Comparison of ENCODE assay signal across 8 cellular contexts in the genomic region with DNA sequence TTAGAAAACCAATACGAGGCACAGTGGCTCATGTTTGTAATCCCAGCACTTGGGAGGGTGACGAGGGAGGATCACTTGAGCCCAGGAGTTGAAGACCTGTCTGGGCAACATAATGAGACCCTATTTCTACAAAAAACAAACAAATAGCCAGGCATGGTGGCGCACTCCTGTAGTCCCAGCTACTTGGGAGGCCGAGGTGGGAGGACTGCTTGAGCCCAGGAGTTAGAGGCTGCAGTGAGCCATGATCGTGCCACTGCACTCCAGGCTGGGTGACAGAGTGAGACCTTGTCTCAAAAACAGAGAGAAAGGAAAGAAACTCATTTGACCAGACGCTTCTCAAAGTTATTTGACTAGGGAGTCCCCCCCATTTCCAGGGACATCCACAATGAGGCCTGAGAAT. TPM values are rescaled to one million over a fixed set of nuclear protein-coding genes. Genes with fewer than 3 reads are reported as not detected.
DNase-seq lines count a peak whose midpoint lies in the region; ATAC-seq, FAIRE-seq and TF ChIP-seq lines count a peak whose summit lies in the region.
"Not testable (repeated sequence)": the region's sequence is repeated elsewhere in the genome, so short reads cannot be mapped to it uniquely, and the experiment has no call there.

No MANE protein-coding gene starts in this region.

- TF ChIP-seq EP300 in transverse colon (IDR thresholded peaks at IDR 0.05; ENCODE audit: low read depth): not testable (repeated sequence)

- CTCF ChIA-PET in CD4-positive, alpha-beta memory T cell (lab: Charles Lee; ENCODE audit: partially characterized antibody): interaction anchor here (1.2 to 1.7 kb wide), 2 partner anchors 24 to 159 kb away, joined by 5 read pairs; no protein-coding TSS in a partner anchor
- CTCF ChIA-PET in activated CD8-positive, alpha-beta memory T cell treated with anti-CD3 and anti-CD28 coated beads, Interleukin-2, amount 10 ng/mL, durations not matched to agents 7 days and 5 days (lab: Charles Lee): not testable (repeated sequence)
- CTCF ChIA-PET in naive thymus-derived CD4-positive, alpha-beta T cell (lab: Charles Lee): interaction anchor here (1.1 to 2.2 kb wide), 2 partner anchors 14 to 22 kb away, joined by 3 to 6 read pairs; no protein-coding TSS in a partner anchor

- 88 to 93% (median 90%) methylated on average over 6 of the region's 6 CpGs for WGBS in adrenal gland, 4 donors
- WGBS in heart left ventricle, 4 donors: 91 to 93% (median 92%) methylated on average over 6 of the region's 6 CpGs
- 84 to 87% (median 85%) methylated on average over 6 of the region's 6 CpGs for WGBS in small intestine, 3 donors
- 80 to 93% methylated on average over 2 to 6 of the region's 6 CpGs for WGBS in transverse colon (ENCODE audit: low coverage in 1 of 2), 2 donors

- not testable (repeated sequence) for H3K9me3 ChIP-seq in CD4-positive, alpha-beta memory T cell (ENCODE audit: control insufficient read depth in 1 of 2, low read length in 2 of 2); adrenal gland (replicated peaks in 1 of 3); heart left ventricle; naive thymus-derived CD4-positive, alpha-beta T cell (ENCODE audit: control insufficient read depth in 2 of 3, low read length in 3 of 3); small intestine (ENCODE audit: control insufficient read depth, low read depth); transverse colon

- not testable (repeated sequence) for TF ChIP-seq CTCF in adrenal gland (IDR thresholded peaks at IDR 0.05); heart left ventricle (IDR thresholded peaks at IDR 0.05); transverse colon (IDR thresholded peaks at IDR 0.05)

- H3K4me3 Mint-ChIP-seq in CD4-positive, alpha-beta memory T cell: peak overlapping the region in 7 of 8 donors; percentile 21 to 97 (median 57)
- not testable (repeated sequence) for H3K4me3 Mint-ChIP-seq in T-helper 1 cell treated with Interleukin-12 subunit alpha and Interleukin-12 subunit beta and Interleukin-4 antibody, amounts not matched to agents 30 μg/mL and 1 μg/mL, for 36 hours; activated CD8-positive, alpha-beta memory T cell treated with anti-CD3 and anti-CD28 coated beads, Interleukin-2, amount 10 ng/mL, durations not matched to agents 7 days and 5 days
- H3K4me3 Mint-ChIP-seq in naive thymus-derived CD4-positive, alpha-beta T cell: peak overlapping the region; percentile 32 to 88 (median 82)

- not testable (repeated sequence) for DNase-seq in CD4-positive, alpha-beta memory T cell; activated CD8-positive, alpha-beta memory T cell treated with anti-CD3 and anti-CD28 coated beads, Interleukin-2, amount 10 ng/mL, durations not matched to agents 7 days and 5 days; adrenal gland; naive thymus-derived CD4-positive, alpha-beta T cell; small intestine; transverse colon
- DNase-seq in heart left ventricle: peak in 1 of 5 donors; percentile 1

- peaks cover 57 to 100% (median 82%) of the 10 kb centered on the region in 4 donors for H3K4me1 Mint-ChIP-seq in CD4-positive, alpha-beta memory T cell
- H3K4me1 Mint-ChIP-seq in T-helper 1 cell treated with Interleukin-12 subunit alpha and Interleukin-12 subunit beta and Interleukin-4 antibody, amounts not matched to agents 30 μg/mL and 1 μg/mL, for 36 hours (ENCODE audit: low read depth): peaks cover 69% of the 10 kb centered on the region
- peaks cover 77% of the 10 kb centered on the region for H3K4me1 Mint-ChIP-seq in activated CD8-positive, alpha-beta memory T cell treated with anti-CD3 and anti-CD28 coated beads, Interleukin-2, amount 10 ng/mL, durations not matched to agents 7 days and 5 days
- peaks cover 72 to 100% (median 89%) of the 10 kb centered on the region in 7 donors for H3K4me1 Mint-ChIP-seq in naive thymus-derived CD4-positive, alpha-beta T cell

- ATAC-seq in activated CD8-positive, alpha-beta memory T cell treated with anti-CD3 and anti-CD28 coated beads, Interleukin-2, amount 10 ng/mL, durations not matched to agents 7 days and 5 days; heart left ventricle; naive thymus-derived CD4-positive, alpha-beta T cell: not testable (repeated sequence)

- H3K27me3 Mint-ChIP-seq in CD4-positive, alpha-beta memory T cell; T-helper 1 cell treated with Interleukin-12 subunit alpha and Interleukin-12 subunit beta and Interleukin-4 antibody, amounts not matched to agents 30 μg/mL and 1 μg/mL, for 36 hours (ENCODE audit: low read depth); activated CD8-positive, alpha-beta memory T cell treated with anti-CD3 and anti-CD28 coated beads, Interleukin-2, amount 10 ng/mL, durations not matched to agents 7 days and 5 days; naive thymus-derived CD4-positive, alpha-beta T cell: not testable (repeated sequence)

- not testable (repeated sequence) for H3K4me3 ChIP-seq in CD4-positive, alpha-beta memory T cell (ENCODE audit: low read length in 2 of 2); adrenal gland; heart left ventricle; naive thymus-derived CD4-positive, alpha-beta T cell (ENCODE audit: low read length); small intestine (ENCODE audit: low read depth in 1 of 2, low read length in 2 of 2); transverse colon

- POLR2A ChIA-PET in CD4-positive, alpha-beta memory T cell (lab: Charles Lee; ENCODE audit: partially characterized antibody): interaction anchor here (1.4 to 6.0 kb wide), 4 partner anchors 9 to 14 kb away, joined by 5 to 104 read pairs (median 12); partner anchors contain the start of gene RANBP3
- POLR2A ChIA-PET in naive thymus-derived CD4-positive, alpha-beta T cell (lab: Charles Lee): interaction anchor here (2.7 to 5.5 kb wide), 4 partner anchors 12 to 159 kb away, joined by 7 to 89 read pairs (median 49); partner anchors contain the start of genes NDUFA11, RANBP3 and VMAC

- H3K27ac Mint-ChIP-seq in CD4-positive, alpha-beta memory T cell: peak overlapping the region; percentile 89 to 100 (median 99)
- H3K27ac Mint-ChIP-seq in T-helper 1 cell treated with Interleukin-12 subunit alpha and Interleukin-12 subunit beta and Interleukin-4 antibody, amounts not matched to agents 30 μg/mL and 1 μg/mL, for 36 hours: peak overlapping the region; percentile 93
- H3K27ac Mint-ChIP-seq in activated CD8-positive, alpha-beta memory T cell treated with anti-CD3 and anti-CD28 coated beads, Interleukin-2, amount 10 ng/mL, durations not matched to agents 7 days and 5 days: peak overlapping the region; percentile 92
- peak overlapping the region; percentile 95 to 100 (median 99) for H3K27ac Mint-ChIP-seq in naive thymus-derived CD4-positive, alpha-beta T cell

- H3K9me3 Mint-ChIP-seq in CD4-positive, alpha-beta memory T cell; T-helper 1 cell treated with Interleukin-12 subunit alpha and Interleukin-12 subunit beta and Interleukin-4 antibody, amounts not matched to agents 30 μg/mL and 1 μg/mL, for 36 hours; activated CD8-positive, alpha-beta memory T cell treated with anti-CD3 and anti-CD28 coated beads, Interleukin-2, amount 10 ng/mL, durations not matched to agents 7 days and 5 days (ENCODE audit: low read depth); naive thymus-derived CD4-positive, alpha-beta T cell: not testable (repeated sequence)

- H3K36me3 Mint-ChIP-seq in CD4-positive, alpha-beta memory T cell: peaks cover 3 to 20% of the 10 kb centered on the region in 2 donors
- not testable (repeated sequence) for H3K36me3 Mint-ChIP-seq in T-helper 1 cell treated with Interleukin-12 subunit alpha and Interleukin-12 subunit beta and Interleukin-4 antibody, amounts not matched to agents 30 μg/mL and 1 μg/mL, for 36 hours (ENCODE audit: low read depth); activated CD8-positive, alpha-beta memory T cell treated with anti-CD3 and anti-CD28 coated beads, Interleukin-2, amount 10 ng/mL, durations not matched to agents 7 days and 5 days; naive thymus-derived CD4-positive, alpha-beta T cell

- not testable (repeated sequence) for TF ChIP-seq POLR2A in adrenal gland (IDR thresholded peaks at IDR 0.05); heart left ventricle (IDR thresholded peaks at IDR 0.05); transverse colon (IDR thresholded peaks at IDR 0.05)

- peak overlapping the region; percentile 78 for H3K27ac ChIP-seq in CD4-positive, alpha-beta memory T cell (ENCODE audit: low read depth, low read length)
- H3K27ac ChIP-seq in adrenal gland: peak overlapping the region in 3 of 5 donors; percentile 82 to 94 (median 93)
- peak overlapping the region in 7 of 12 donors; percentile 18 to 86 (median 75) for H3K27ac ChIP-seq in heart left ventricle
- peak overlapping the region; percentile 77 for H3K27ac ChIP-seq in naive thymus-derived CD4-positive, alpha-beta T cell (ENCODE audit: low read depth, low read length)
- H3K27ac ChIP-seq in small intestine (ENCODE audit: low read depth in 1 of 2, low read length in 1 of 2): peak overlapping the region; percentile 46 to 92
- peak overlapping the region; percentile 82 to 87 (median 85) for H3K27ac ChIP-seq in transverse colon

- not testable (repeated sequence) for H3K27me3 ChIP-seq in CD4-positive, alpha-beta memory T cell (ENCODE audit: insufficient read depth, low read length); adrenal gland; heart left ventricle; naive thymus-derived CD4-positive, alpha-beta T cell (ENCODE audit: control insufficient read depth in 2 of 2, insufficient read depth in 2 of 2, low read length in 2 of 2); small intestine (ENCODE audit: control insufficient read depth in 2 of 2, insufficient read depth in 2 of 2, low read length in 2 of 2); transverse colon

- not testable (repeated sequence) for H3K36me3 ChIP-seq in CD4-positive, alpha-beta memory T cell (ENCODE audit: insufficient read depth, low read length); adrenal gland (replicated peaks in 1 of 2); naive thymus-derived CD4-positive, alpha-beta T cell (ENCODE audit: control insufficient read depth in 2 of 3, insufficient read depth in 3 of 3, low read length in 3 of 3); small intestine (ENCODE audit: control insufficient read depth in 2 of 2, insufficient read depth in 2 of 2, low read length in 2 of 2); transverse colon
- peaks cover 0 to 15% (median 0%) of the 10 kb centered on the region in 9 donors for H3K36me3 ChIP-seq in heart left ventricle

- FAIRE-seq in small intestine (lab: Jason Lieb, UNC): not testable (repeated sequence)

- peaks cover 97% of the 10 kb centered on the region for H3K4me1 ChIP-seq in CD4-positive, alpha-beta memory T cell (ENCODE audit: insufficient read depth, low read length)
- H3K4me1 ChIP-seq in adrenal gland (replicated peaks in 1 of 2): peaks cover 62 to 86% of the 10 kb centered on the region in 2 donors
- H3K4me1 ChIP-seq in heart left ventricle: peaks cover 23 to 100% (median 85%) of the 10 kb centered on the region in 12 donors
- peaks cover 62 to 91% of the 10 kb centered on the region in 2 donors for H3K4me1 ChIP-seq in naive thymus-derived CD4-positive, alpha-beta T cell (ENCODE audit: control insufficient read depth in 2 of 2, insufficient read depth in 2 of 2, low read length in 2 of 2)
- peaks cover 6 to 19% of the 10 kb centered on the region in 2 donors for H3K4me1 ChIP-seq in small intestine (ENCODE audit: control insufficient read depth in 2 of 2, insufficient read depth in 1 of 2, low read depth in 1 of 2, low read length in 1 of 2)
- peaks cover 52 to 85% (median 72%) of the 10 kb centered on the region in 4 donors for H3K4me1 ChIP-seq in transverse colon

- intact Hi-C loops in CD4-positive, alpha-beta memory T cell (cut with micrococcal nuclease); adrenal gland (cut with DNase I); transverse colon (cut with DNase I; ENCODE audit: low total_unique reads): not testable (repeated sequence)
- intact Hi-C loops in heart left ventricle (cut with DNase I): loop anchor here in 1 of 10 donors (10.0 kb wide), 1 partner anchor 158 kb away; the partner anchor contains the start of gene NRTN
- intact Hi-C loops in naive thymus-derived CD4-positive, alpha-beta T cell (cut with micrococcal nuclease): loop anchor here (2.0 kb wide), 4 partner anchors 14 to 340 kb away; partner anchors contain the start of genes RANBP3 (in 1 of the 2), SAFB (in 1 of the 2) and SAFB2 (in 1 of the 2)

- in situ Hi-C loops in transverse colon (cut with MboI; ENCODE audit: low pct_ligation_motif_present in 1 of 4, low pct_unique_long_range_greater_than_20kb in 1 of 4, low sequenced_read_pairs in 3 of 4): not testable (repeated sequence)

RNA-seq across cellular contexts. Expression of gene RANBP3, which starts 14.7 kb away (rescaled TPM):
- total RNA-seq in CD4-positive, alpha-beta memory T cell: 10 to 100 TPM; 84.1 to 94.9 TPM
- polyA plus RNA-seq in CD4-positive, alpha-beta memory T cell: 10 to 100 TPM in 1 of 2 donors, 1 to 10 TPM in 1; 3.4 to 11.6 TPM
- 100 to 1,000 TPM in 1 of 2 experiments, 10 to 100 TPM in 1; 97.8 to 108 TPM for total RNA-seq in activated CD8-positive, alpha-beta memory T cell treated with anti-CD3 and anti-CD28 coated beads, Interleukin-2, amount 10 ng/mL, durations not matched to agents 7 days and 5 days
- total RNA-seq in adrenal gland (100 to 1,000 TPM in 2 of 8 donors, 10 to 100 TPM in 6; 70.0 to 179 (median 90.0) TPM), heart left ventricle (10 to 100 TPM; 48.9 to 80.7 (median 58.0) TPM), transverse colon (100 to 1,000 TPM in 1 of 4 donors, 10 to 100 TPM in 3; 58.9 to 175 (median 65.0) TPM)
- polyA plus RNA-seq in adrenal gland (100 to 1,000 TPM in 1 of 3 donors, 10 to 100 TPM in 2; 60.9 to 118 (median 62.3) TPM), heart left ventricle (10 to 100 TPM; 29.4 to 59.7 TPM), small intestine (10 to 100 TPM; 23.0 to 43.1 (median 33.5) TPM)
- 100 to 1,000 TPM in 1 of 5 experiments, 10 to 100 TPM in 4; 88.3 to 104 (median 94.0) TPM for total RNA-seq in naive thymus-derived CD4-positive, alpha-beta T cell
- polyA plus RNA-seq in naive thymus-derived CD4-positive, alpha-beta T cell: 10 to 100 TPM in 1 of 2 donors, 1 to 10 TPM in 1; 7.0 to 12.4 TPM

RNA-seq across cellular contexts. Expression of gene CAPS, which starts 49.2 kb away (rescaled TPM):
- 10 to 100 TPM; 65.0 to 68.0 TPM for total RNA-seq in CD4-positive, alpha-beta memory T cell
- 1 to 10 TPM; 1.7 to 4.3 TPM for polyA plus RNA-seq in CD4-positive, alpha-beta memory T cell
- 10 to 100 TPM in 1 of 2 experiments, 1 to 10 TPM in 1; 7.3 to 11.7 TPM for total RNA-seq in activated CD8-positive, alpha-beta memory T cell treated with anti-CD3 and anti-CD28 coated beads, Interleukin-2, amount 10 ng/mL, durations not matched to agents 7 days and 5 days
- 100 to 1,000 TPM in 1 of 8 donors, 10 to 100 TPM in 6, 1 to 10 TPM in 1; 8.8 to 146 (median 19.2) TPM for total RNA-seq in adrenal gland
- polyA plus RNA-seq in adrenal gland: 100 to 1,000 TPM in 1 of 3 donors, 10 to 100 TPM in 1, 1 to 10 TPM in 1; 7.1 to 104 (median 75.9) TPM
- total RNA-seq in heart left ventricle: 1 to 10 TPM; 1.2 to 6.2 (median 3.3) TPM
- 1 to 10 TPM; 2.4 to 4.8 TPM for polyA plus RNA-seq in heart left ventricle
- 10 to 100 TPM; 22.1 to 80.6 (median 58.5) TPM for total RNA-seq in naive thymus-derived CD4-positive, alpha-beta T cell
- 1 to 10 TPM; 1.6 to 4.1 TPM for polyA plus RNA-seq in naive thymus-derived CD4-positive, alpha-beta T cell
- polyA plus RNA-seq in small intestine: 10 to 100 TPM in 2 of 3 donors, 1 to 10 TPM in 1; 8.7 to 22.7 (median 13.2) TPM
- total RNA-seq in transverse colon: 10 to 100 TPM; 24.6 to 57.3 (median 38.0) TPM

RNA-seq across cellular contexts. Expression of gene VMAC, which starts 58.6 kb away (rescaled TPM):
- total RNA-seq in CD4-positive, alpha-beta memory T cell: 10 to 100 TPM; 36.6 to 37.5 TPM
- polyA plus RNA-seq in CD4-positive, alpha-beta memory T cell: 1 to 10 TPM; 5.6 to 6.3 TPM
- total RNA-seq in activated CD8-positive, alpha-beta memory T cell treated with anti-CD3 and anti-CD28 coated beads, Interleukin-2, amount 10 ng/mL, durations not matched to agents 7 days and 5 days: 1 to 10 TPM; 5.1 to 7.0 TPM
- total RNA-seq in adrenal gland: 10 to 100 TPM in 3 of 8 donors, 1 to 10 TPM in 5; 5.0 to 14.4 (median 8.8) TPM
- polyA plus RNA-seq in adrenal gland: 10 to 100 TPM in 1 of 3 donors, 1 to 10 TPM in 2; 3.5 to 15.6 (median 4.8) TPM
- 1 to 10 TPM; 1.7 to 3.9 (median 2.3) TPM for total RNA-seq in heart left ventricle
- 1 to 10 TPM; 1.3 to 3.8 TPM for polyA plus RNA-seq in heart left ventricle
- 10 to 100 TPM; 13.1 to 39.4 (median 27.8) TPM for total RNA-seq in naive thymus-derived CD4-positive, alpha-beta T cell
- polyA plus RNA-seq in naive thymus-derived CD4-positive, alpha-beta T cell: 1 to 10 TPM; 6.3 to 7.0 TPM
- polyA plus RNA-seq in small intestine: 1 to 10 TPM; 1.1 to 3.3 (median 2.2) TPM
- 10 to 100 TPM in 2 of 4 donors, 1 to 10 TPM in 2; 8.9 to 59.5 (median 18.4) TPM for total RNA-seq in transverse colon

RNA-seq across cellular contexts. Expression of gene NDUFA11, which starts 59.7 kb away (rescaled TPM):
- 100 to 1,000 TPM; 139 to 153 TPM for total RNA-seq in CD4-positive, alpha-beta memory T cell
- 100 to 1,000 TPM; 330 to 388 TPM for polyA plus RNA-seq in CD4-positive, alpha-beta memory T cell
- total RNA-seq in activated CD8-positive, alpha-beta memory T cell treated with anti-CD3 and anti-CD28 coated beads, Interleukin-2, amount 10 ng/mL, durations not matched to agents 7 days and 5 days: 100 to 1,000 TPM; 214 to 217 TPM
- total RNA-seq in adrenal gland (100 to 1,000 TPM; 288 to 842 (median 387) TPM), heart left ventricle (100 to 1,000 TPM; 388 to 533 (median 476) TPM), transverse colon (100 to 1,000 TPM; 149 to 352 (median 235) TPM)
- polyA plus RNA-seq in adrenal gland (100 to 1,000 TPM; 300 to 856 (median 442) TPM), heart left ventricle (100 to 1,000 TPM; 791 to 945 TPM), small intestine (100 to 1,000 TPM; 428 to 576 (median 523) TPM)
- total RNA-seq in naive thymus-derived CD4-positive, alpha-beta T cell: 100 to 1,000 TPM; 108 to 241 (median 135) TPM
- polyA plus RNA-seq in naive thymus-derived CD4-positive, alpha-beta T cell: 100 to 1,000 TPM; 381 to 415 TPM
